ENCODE assay signal across 32 cellular contexts in the genomic region with DNA sequence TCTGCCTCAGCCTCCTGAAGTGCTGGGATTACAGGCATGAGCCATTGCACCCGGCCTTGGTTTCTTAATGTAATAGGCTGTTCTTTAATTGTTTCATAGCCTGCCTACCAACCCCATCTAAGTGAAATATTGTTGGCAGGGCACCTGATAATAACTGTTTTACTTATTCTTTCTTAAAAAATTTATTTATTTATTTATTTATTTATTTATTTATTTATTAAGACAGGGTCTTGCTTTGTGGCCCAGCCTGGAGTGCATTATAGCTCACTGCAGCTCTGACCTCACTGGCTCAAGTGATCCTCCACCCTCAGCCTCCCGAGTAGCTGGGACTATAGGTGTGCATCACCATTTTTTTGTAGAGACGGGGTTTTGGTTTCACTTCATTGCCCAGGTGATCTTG. TPM values are rescaled to one million over a fixed set of nuclear protein-coding genes. Genes with fewer than 3 reads are reported as not detected.
A peak's percentile ranks its signal among the peaks of the same experiment; 100 is the strongest.
DNase-seq lines count a peak whose midpoint lies in the region; ATAC-seq, FAIRE-seq and TF ChIP-seq lines count a peak whose summit lies in the region.
"Had no signal": no experiment of that assay in that cellular context is flagged by ENCODE, and none has a peak within 500 bp of the region (broad histone marks: within the 10 kb centered on the region; RNA-seq: fewer than 3 reads in every experiment).

No MANE protein-coding gene starts in this region.

- CTCF ChIA-PET in A549 (lab: Yijun Ruan, JAX) (interaction anchor here (0.6 to 1.3 kb wide), 3 partner anchors 10 to 1198 kb away, joined by 3 read pairs; no protein-coding TSS in a partner anchor), HEK293 (lab: Yijun Ruan, JAX) (no interaction called here)

- 0 out of 3 replicates have a peak overlapping the region, but pooled peaks have one; percentile 3 for H3K4me2 ChIP-seq in A549
- H3K4me2 ChIP-seq: BLaER1 had no signal

- TF ChIP-seq RAD21 in A549 (conservative IDR thresholded peaks at IDR 0.05 in 1 of 2, IDR thresholded peaks at IDR 0.05 in 1 of 2): no peak

- H3K36me3 ChIP-seq in HEK293 (ENCODE audit: control insufficient read depth in 2 of 2, insufficient read depth in 1 of 2, low read length in 2 of 2) (peaks cover 0 to 7% of the 10 kb centered on the region in 2 experiments; a peak in 1 of 3 replicates), adrenal gland (replicated peaks in 1 of 2) (no peaks in the 10 kb centered on the region)
- H3K36me3 ChIP-seq: BE2C had no signal

- no peak overlapping the region for H3K4me3 ChIP-seq in A549
- H3K4me3 ChIP-seq in HEK293 (ENCODE audit: low read depth, low read length): no peak overlapping the region
- no peak overlapping the region for H3K4me3 ChIP-seq in adrenal gland
- H3K4me3 ChIP-seq: BLaER1; BLaER1 treated with 17β-estradiol and CSF1 and Interleukin-3, amounts not matched to agents 10 nM and 100 nM had no signal

- no peak for FAIRE-seq in A549 (lab: Jason Lieb, UNC)
- FAIRE-seq: A204.1, D721Med had no signal

- POLR2A ChIA-PET in A549 (lab: Yijun Ruan, JAX) (no interaction called here), HEK293 (lab: Yijun Ruan, JAX) (no interaction called here)

- TF ChIP-seq CTCF in A549 (IDR thresholded peaks at IDR 0.05) (no peak), HEK293 (tag by site-specific recombination; IDR thresholded peaks at IDR 0.05) (no peak), adrenal gland (IDR thresholded peaks at IDR 0.05) (no peak)

- TF ChIP-seq POLR2A in A549 (IDR thresholded peaks at IDR 0.05; ENCODE audit: low read length) (no peak), adrenal gland (IDR thresholded peaks at IDR 0.05) (no peak)

- 94% methylated on average over 3 of the region's 3 CpGs for WGBS in A549 (ENCODE audit: missing lambda C conversion rate)
- WGBS in adrenal gland, 4 donors: 94 to 97% (median 95%) methylated on average over 3 of the region's 3 CpGs

- ATAC-seq in A549: no peak
- no peak for ATAC-seq in HG03432 (IDR thresholded peaks at IDR 0.05; ENCODE audit: unreplicated experiment)
- ATAC-seq: CD8-positive, alpha-beta T cell had no signal

- no peaks in the 10 kb centered on the region for H3K9me3 ChIP-seq in A549
- no peaks in the 10 kb centered on the region for H3K9me3 ChIP-seq in HEK293 (ENCODE audit: control insufficient read depth, insufficient read depth, low read depth, low read length)
- no peaks in the 10 kb centered on the region for H3K9me3 ChIP-seq in adrenal gland (replicated peaks in 1 of 3)
- H3K9me3 ChIP-seq: BE2C, Caco-2 had no signal

- no peaks in the 10 kb centered on the region for H3K27me3 ChIP-seq in adrenal gland
- H3K27me3 ChIP-seq: BE2C; BLaER1; BLaER1 treated with 17β-estradiol and CSF1 and Interleukin-3, amounts not matched to agents 10 nM and 100 nM had no signal

- DNase-seq in A549 (ENCODE audit: low read depth in 1 of 2, low spot score in 1 of 2) (no peak), adrenal gland (no peak), Kasumi-1 (lab: John Stamatoyannopoulos, UW) (no peak), cerebellar cortex (ENCODE audit: low spot score) (no peak)
- DNase-seq: 8988T; ACHN; AML-193; BE2C; C1 segment of cervical spinal cord; Caco-2; Calu3; CD4-positive, alpha-beta memory T cell; CD4-positive, alpha-beta T cell; CD4-positive, CD25-positive, alpha-beta regulatory T cell; CD8-positive, alpha-beta memory T cell; CD8-positive, alpha-beta T cell; COR-L47; DMS 273 treated with DMSO at 0.1 percent for 48 hours; DMS153; DMS53; DMS79; DMS79 treated with DMSO at 0.1 percent for 48 hours; DND-41; EL had no signal

- H3K27ac ChIP-seq in A549 (peak overlapping the region in 1 of 2 experiments; percentile 65; a peak in 2 of 6 replicates), HEK293 (ENCODE audit: extremely low read depth, low read depth, low read length) (no peak overlapping the region), adrenal gland (peak overlapping the region in 3 of 5 donors; percentile 30 to 55 (median 40))
- H3K27ac ChIP-seq: 22Rv1, BLaER1, C4-2B had no signal

- intact Hi-C loops in adrenal gland (cut with DNase I): no loop called here

- no peak for TF ChIP-seq EP300 in A549 (IDR thresholded peaks at IDR 0.05)

- H3K4me1 ChIP-seq in A549 (peaks cover 53% of the 10 kb centered on the region), HEK293 (ENCODE audit: control insufficient read depth, insufficient read depth, low read length) (no peaks in the 10 kb centered on the region), adrenal gland (replicated peaks in 1 of 2) (peaks cover 29 to 68% of the 10 kb centered on the region in 2 donors)
- H3K4me1 ChIP-seq: BE2C, BLaER1 had no signal

TF ChIP-seq in A549, 52 proteins besides CTCF, POLR2A, EP300 and RAD21:
- TF ChIP-seq NR3C1 (IDR thresholded peaks at IDR 0.05): no peak
- TF ChIP-seq ESRRA (IDR thresholded peaks at IDR 0.05; ENCODE audit: borderline replicate concordance, low read length): no peak
- TF ChIP-seq ZC3H11A (IDR thresholded peaks at IDR 0.05): peak; percentile 86
- TF ChIP-seq ZFP36 (IDR thresholded peaks at IDR 0.05; ENCODE audit: borderline replicate concordance, partially characterized antibody): no peak

TF ChIP-seq in HEK293, 187 proteins besides CTCF, POLR2A, EP300 and RAD21 (continues in another document):
- TF ChIP-seq ZEB2 (tag by site-specific recombination; IDR thresholded peaks at IDR 0.05): no peak
- no peak for TF ChIP-seq ZNF549 (tag by site-specific recombination; IDR thresholded peaks at IDR 0.05)
- TF ChIP-seq, protein P1, sequence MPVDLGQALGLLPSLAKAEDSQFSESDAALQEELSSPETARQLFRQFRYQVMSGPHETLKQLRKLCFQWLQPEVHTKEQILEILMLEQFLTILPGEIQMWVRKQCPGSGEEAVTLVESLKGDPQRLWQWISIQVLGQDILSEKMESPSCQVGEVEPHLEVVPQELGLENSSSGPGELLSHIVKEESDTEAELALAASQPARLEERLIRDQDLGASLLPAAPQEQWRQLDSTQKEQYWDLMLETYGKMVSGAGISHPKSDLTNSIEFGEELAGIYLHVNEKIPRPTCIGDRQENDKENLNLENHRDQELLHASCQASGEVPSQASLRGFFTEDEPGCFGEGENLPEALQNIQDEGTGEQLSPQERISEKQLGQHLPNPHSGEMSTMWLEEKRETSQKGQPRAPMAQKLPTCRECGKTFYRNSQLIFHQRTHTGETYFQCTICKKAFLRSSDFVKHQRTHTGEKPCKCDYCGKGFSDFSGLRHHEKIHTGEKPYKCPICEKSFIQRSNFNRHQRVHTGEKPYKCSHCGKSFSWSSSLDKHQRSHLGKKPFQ (tag by site-specific recombination; IDR thresholded peaks at IDR 0.05): no peak
- TF ChIP-seq ZNF555 (tag by site-specific recombination; conservative IDR thresholded peaks at IDR 0.05): peak; percentile 39
- TF ChIP-seq ZNF16 (tag by site-specific recombination; IDR thresholded peaks at IDR 0.05; ENCODE audit: low read depth): no peak

RNA-seq across cellular contexts. Expression of a gene that starts 52.1 kb away (rescaled TPM):
- polyA plus RNA-seq in A549 (2011; rRNA removed) (78.4 and 87.1 TPM in 2 replicates), A549 (2017; fragmentation: RNase III; extraction: RNeasy Plus Mini Kit Qiagen cat#74134 plus additional on column Dnase treatment) (52.9 to 54.0 TPM (median 53.7 TPM) in 3 replicates), adrenal gland (100 to 1,000 TPM; 150 to 323 (median 279) TPM)
- polyA plus RNA-seq in A549 (2012; cell fraction: cytosol; rRNA removed): 36.4 and 40.0 TPM in 2 replicates
- 23.5 and 26.3 TPM in 2 replicates for polyA plus RNA-seq in A549 (2012; cell fraction: nucleus; rRNA removed)
- polyA minus RNA-seq in A549 (2011; rRNA and poly(A)+ RNA removed): 60.8 and 68.7 TPM in 2 replicates
- 100 to 1,000 TPM; 284 to 925 (median 405) TPM for total RNA-seq in adrenal gland

RNA-seq across cellular contexts. Expression of a gene that starts 52.4 kb away (rescaled TPM):
- polyA plus RNA-seq in A549 (2011; rRNA removed) (7.4 and 8.5 TPM in 2 replicates), A549 (2017; fragmentation: RNase III; extraction: RNeasy Plus Mini Kit Qiagen cat#74134 plus additional on column Dnase treatment) (7.6 to 9.5 TPM (median 8.5 TPM) in 3 replicates), adrenal gland (10 to 100 TPM; 14.6 to 20.3 (median 19.1) TPM)
- polyA plus RNA-seq in A549 (2012; cell fraction: cytosol; rRNA removed): 5.5 and 6.7 TPM in 2 replicates
- polyA plus RNA-seq in A549 (2012; cell fraction: nucleus; rRNA removed): 3.3 and 4.3 TPM in 2 replicates
- polyA minus RNA-seq in A549 (2011; rRNA and poly(A)+ RNA removed): 5.5 and 5.9 TPM in 2 replicates
- total RNA-seq in adrenal gland: 10 to 100 TPM; 11.1 to 54.4 (median 30.1) TPM
